In the genomic region with DNA sequence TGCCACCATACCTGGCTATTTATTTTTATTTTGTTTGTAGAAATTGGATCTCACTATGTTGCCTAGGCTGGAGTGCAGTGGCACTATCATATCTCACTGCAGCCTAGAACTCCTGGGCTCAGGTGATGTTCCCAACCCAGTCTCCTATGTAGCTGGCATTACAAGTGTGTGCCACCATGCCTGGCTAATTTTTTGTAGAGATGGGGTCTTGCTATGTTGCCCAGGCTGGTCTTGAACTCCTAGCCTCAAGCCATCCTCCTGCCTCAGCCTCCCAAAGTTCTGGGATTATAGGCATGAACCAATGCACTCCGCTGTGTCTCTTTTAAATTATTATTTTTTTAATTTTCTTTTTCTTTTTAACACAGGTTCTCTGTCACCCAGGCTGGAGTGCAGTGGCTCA, we compare ENCODE assay signal across 13 cellular contexts. TPM values are rescaled to one million over a fixed set of nuclear protein-coding genes. Genes with fewer than 3 reads are reported as not detected.
"Had no signal": no experiment of that assay in that cellular context is flagged by ENCODE, and none has a peak within 500 bp of the region (broad histone marks: within the 10 kb centered on the region; RNA-seq: fewer than 3 reads in every experiment).

No MANE protein-coding gene starts in this region.

RNA-seq across cellular contexts. Expression of a gene that starts 45.6 kb away (rescaled TPM):
- total RNA-seq: dermis blood vessel endothelial cell, endothelial cell of umbilical vein, epithelial cell of proximal tubule, esophagus muscularis mucosa, fibroblast of lung, foreskin keratinocyte, hepatocyte, left ventricle myocardium inferior, lung microvascular endothelial cell, mesenteric fat pad, myocyte had no signal
- polyA plus RNA-seq: endothelial cell of umbilical vein, foreskin keratinocyte, heart left ventricle, hepatocyte, immature natural killer cell had no signal
